8 cellular contexts compared by ENCODE assay signal in genomic region chr4:184263910-184264732, GRCh38. TPM values are rescaled to one million over a fixed set of nuclear protein-coding genes. Genes with fewer than 3 reads are reported as not detected.
DNase-seq lines count a peak whose midpoint lies in the region; ATAC-seq and TF ChIP-seq lines count a peak whose summit lies in the region.

No MANE protein-coding gene starts in this region.

- H3K27me3 Mint-ChIP-seq in brain, result peaks cover 8% of the 10 kb centered on the region

- H3K36me3 Mint-ChIP-seq in brain, result no peaks in the 10 kb centered on the region

- peak overlapping the region in 1 of 5 experiments; percentile 26 for H3K4me3 Mint-ChIP-seq in brain

- TF ChIP-seq CTCF in GM12875 (IDR thresholded peaks at IDR 0.05; ENCODE audit: borderline replicate concordance, insufficient read depth, low read depth, low read length) (peak; percentile 66), brain (conservative IDR thresholded peaks at IDR 0.05) (peak; percentile 95 to 96)

- DNase-seq in NCI-H2171 treated with DMSO at 0.1 percent for 48 hours (lab: John Stamatoyannopoulos, UW) (peak; percentile 82), UCSD-AML1 (lab: John Stamatoyannopoulos, UW; ENCODE audit: unreplicated experiment) (peak; percentile 89), iPS-NIHi11 (ENCODE audit: low spot score) (peak; percentile 88)
- DNase-seq in stimulated activated CD4-positive, alpha-beta T cell treated with anti-CD3 and anti-CD28 coated beads, Interleukin-12 subunit alpha, Interleukin-12 subunit beta, amount 100 ng/mL, for 24 hours (ENCODE audit: low read depth in 2 of 2), result peak; percentile 88 to 97

- peaks cover 27% of the 10 kb centered on the region for H3K4me1 Mint-ChIP-seq in brain

- H3K27ac Mint-ChIP-seq in brain, result peak overlapping the region in 3 of 5 experiments; percentile 7 to 53 (median 29)

- peak; percentile 28 for ATAC-seq in HG03064 (IDR thresholded peaks at IDR 0.05; ENCODE audit: low read depth, unreplicated experiment)
- no peak for ATAC-seq in GM18868 (IDR thresholded peaks at IDR 0.05; ENCODE audit: unreplicated experiment)

- H3K4me3 ChIP-seq in GM12875 (ENCODE audit: low read depth, low read length), result no peak overlapping the region

- no peaks in the 10 kb centered on the region for H3K9me3 Mint-ChIP-seq in brain

RNA-seq across cellular contexts. Expression of gene ENPP6, which starts 46.4 kb away (rescaled TPM):
- polyA plus RNA-seq in brain (ENCODE audit: insufficient read depth, low read depth, low replicate concordance), result 6.8 TPM
